8 cellular contexts compared by ENCODE assay signal in the genomic region with DNA sequence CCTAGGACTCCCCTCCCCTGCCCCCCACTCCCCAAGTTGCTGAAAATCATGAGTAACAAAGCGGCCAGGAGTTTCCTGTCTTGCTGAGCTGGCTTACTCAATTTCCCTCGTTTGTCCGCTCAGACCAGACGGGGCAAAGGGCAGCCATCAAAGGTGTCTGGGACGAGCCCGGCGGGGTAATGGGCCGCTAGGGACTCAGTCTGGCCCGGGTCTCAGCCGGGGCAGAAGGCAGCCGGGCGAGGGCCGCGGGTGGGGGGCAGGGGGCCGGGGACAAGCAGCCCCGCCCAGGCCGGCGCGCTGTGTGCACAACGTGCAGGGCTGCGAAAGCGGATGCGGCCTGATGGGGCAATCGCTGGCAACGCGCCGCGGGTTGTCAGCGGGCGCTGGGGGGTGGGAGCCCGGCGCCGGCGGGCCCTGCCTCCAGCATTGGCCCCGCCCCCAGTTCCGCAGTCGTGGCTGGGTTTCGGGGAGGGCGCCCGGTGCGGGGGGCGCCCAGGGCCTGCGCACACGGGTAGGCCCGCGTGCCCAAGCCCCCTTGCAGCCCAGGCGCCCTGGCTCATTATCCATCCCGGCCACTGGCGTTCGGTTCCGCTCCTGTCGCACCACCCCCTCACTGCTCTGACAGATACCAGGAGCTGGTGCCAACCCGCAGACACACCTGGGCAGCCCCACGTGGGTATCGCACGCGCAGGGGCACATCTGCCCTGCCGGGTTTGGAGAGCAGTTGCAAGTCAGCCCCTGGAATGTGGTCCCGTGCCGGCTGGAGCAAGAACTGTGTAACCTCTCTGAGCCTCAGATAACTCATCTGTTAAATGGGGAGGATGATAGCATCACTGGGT. TPM values are rescaled to one million over a fixed set of nuclear protein-coding genes. Genes with fewer than 3 reads are reported as not detected.
A peak's percentile ranks its signal among the peaks of the same experiment; 100 is the strongest.
DNase-seq lines count a peak whose midpoint lies in the region; ATAC-seq and TF ChIP-seq lines count a peak whose summit lies in the region.

No MANE protein-coding gene starts in this region.

- CTCF ChIA-PET in Panc1 (lab: Charles Lee): interaction anchor here (0.7 to 1.2 kb wide), 3 partner anchors 36 to 41 kb away, joined by 4 read pairs; no protein-coding TSS in a partner anchor

- intact Hi-C loops in Panc1 (cut with micrococcal nuclease; ENCODE audit: unreplicated experiment): no loop called here
- intact Hi-C loops in activated T-helper 2 cell treated with anti-CD3 and anti-CD28 coated beads, Interferon-gamma antibody, Interleukin-2, Interleukin-4, amounts not matched to agents 10 μg/mL and 5 μg/mL and 100 μg/mL, durations not matched to agents 14 hours and 24 hours and 36 hours (cut with micrococcal nuclease): loop anchor here (1.0 kb wide), 7 partner anchors 12 to 58 kb away; partner anchors contain the start of gene DDIT4

- DNase-seq in COR-L47 (lab: John Stamatoyannopoulos, UW) (peak; percentile 63), HS-5 (ENCODE audit: low read depth) (peak; percentile 60), Panc1 (ENCODE audit: low read depth, low spot score) (no peak), fibroblast of pulmonary artery (ENCODE audit: low read depth) (peak; percentile 96), nephron progenitor cell (peak; percentile 80)
- peak; percentile 82 for DNase-seq in activated T-helper 2 cell treated with anti-CD3 and anti-CD28 coated beads, Interferon-gamma antibody, Interleukin-2, Interleukin-4, amounts not matched to agents 10 μg/mL and 5 μg/mL and 100 μg/mL, durations not matched to agents 14 hours and 24 hours and 36 hours (ENCODE audit: low spot score)
- peak; percentile 93 to 95 for DNase-seq in stimulated activated naive CD8-positive, alpha-beta T cell treated with anti-CD3 and anti-CD28 coated beads, Interleukin-15, amount 100 ng/mL, for 72 hours

- H3K9me3 Mint-ChIP-seq in activated T-helper 2 cell treated with anti-CD3 and anti-CD28 coated beads, Interferon-gamma antibody, Interleukin-2, Interleukin-4, amounts not matched to agents 10 μg/mL and 5 μg/mL and 100 μg/mL, durations not matched to agents 14 hours and 24 hours and 36 hours: no peaks in the 10 kb centered on the region
- H3K9me3 Mint-ChIP-seq in nephron progenitor cell: no peaks in the 10 kb centered on the region
- no peaks in the 10 kb centered on the region for H3K9me3 Mint-ChIP-seq in stimulated activated naive CD8-positive, alpha-beta T cell treated with anti-CD3 and anti-CD28 coated beads, Interleukin-15, amount 100 ng/mL, for 72 hours

- ATAC-seq in GM19468 (IDR thresholded peaks at IDR 0.05; ENCODE audit: extremely low read depth, unreplicated experiment) (peak; percentile 66), Panc1 (peak; percentile 74)
- peak; percentile 70 for ATAC-seq in stimulated activated naive CD8-positive, alpha-beta T cell treated with anti-CD3 and anti-CD28 coated beads, Interleukin-15, amount 100 ng/mL, for 72 hours

- H3K9me3 ChIP-seq in Panc1 (ENCODE audit: control insufficient read depth, insufficient read depth, low read depth, low read length): no peaks in the 10 kb centered on the region

- peaks cover 68% of the 10 kb centered on the region for H3K4me1 Mint-ChIP-seq in activated T-helper 2 cell treated with anti-CD3 and anti-CD28 coated beads, Interferon-gamma antibody, Interleukin-2, Interleukin-4, amounts not matched to agents 10 μg/mL and 5 μg/mL and 100 μg/mL, durations not matched to agents 14 hours and 24 hours and 36 hours (ENCODE audit: low read depth)
- H3K4me1 Mint-ChIP-seq in nephron progenitor cell: peaks cover 82% of the 10 kb centered on the region
- H3K4me1 Mint-ChIP-seq in stimulated activated naive CD8-positive, alpha-beta T cell treated with anti-CD3 and anti-CD28 coated beads, Interleukin-15, amount 100 ng/mL, for 72 hours: peaks cover 92% of the 10 kb centered on the region

- TF ChIP-seq CTCF in Panc1 (IDR thresholded peaks at IDR 0.05) (no peak), fibroblast of pulmonary artery (IDR thresholded peaks at IDR 0.05; ENCODE audit: low read length, missing control alignments) (no peak), nephron progenitor cell (IDR thresholded peaks at IDR 0.05) (no peak)

- H3K27ac ChIP-seq in Panc1 (ENCODE audit: low read length): peak overlapping the region; percentile 89

- no peaks in the 10 kb centered on the region for H3K27me3 Mint-ChIP-seq in activated T-helper 2 cell treated with anti-CD3 and anti-CD28 coated beads, Interferon-gamma antibody, Interleukin-2, Interleukin-4, amounts not matched to agents 10 μg/mL and 5 μg/mL and 100 μg/mL, durations not matched to agents 14 hours and 24 hours and 36 hours (ENCODE audit: low read depth)
- H3K27me3 Mint-ChIP-seq in nephron progenitor cell (ENCODE audit: low read depth, poor library complexity): peaks cover 8% of the 10 kb centered on the region
- H3K27me3 Mint-ChIP-seq in stimulated activated naive CD8-positive, alpha-beta T cell treated with anti-CD3 and anti-CD28 coated beads, Interleukin-15, amount 100 ng/mL, for 72 hours: no peaks in the 10 kb centered on the region

- H3K4me3 ChIP-seq in Panc1 (ENCODE audit: low read depth in 2 of 2, low read length in 2 of 2) (peak overlapping the region; percentile 15 to 22; a peak in 3 of 4 replicates), fibroblast of pulmonary artery (replicated peaks; ENCODE audit: low read depth, low read length) (peak overlapping the region; percentile 22)

- H3K36me3 Mint-ChIP-seq in activated T-helper 2 cell treated with anti-CD3 and anti-CD28 coated beads, Interferon-gamma antibody, Interleukin-2, Interleukin-4, amounts not matched to agents 10 μg/mL and 5 μg/mL and 100 μg/mL, durations not matched to agents 14 hours and 24 hours and 36 hours (ENCODE audit: low read depth): no peaks in the 10 kb centered on the region
- no peaks in the 10 kb centered on the region for H3K36me3 Mint-ChIP-seq in nephron progenitor cell (ENCODE audit: low read depth)

- in situ Hi-C loops in Panc1 (cut with HindIII; ENCODE audit: low pct_unique_long_range_greater_than_20kb, low sequenced_read_pairs): loop anchor here (25.0 kb wide), 1 partner anchor 357 kb away; the partner anchor contains the start of gene CHST3

- BruUV-seq in Panc1 (replicated peaks; lab: Mats Ljungman, UMichigan): no TSS peak

- peaks cover 92% of the 10 kb centered on the region for H3K4me1 ChIP-seq in Panc1 (ENCODE audit: control insufficient read depth, insufficient read depth, low read length)

- POLR2A ChIA-PET in Panc1 (lab: Charles Lee): no interaction called here

- H3K27me3 ChIP-seq in Panc1 (ENCODE audit: control insufficient read depth, insufficient read depth, low read length): no peaks in the 10 kb centered on the region

- no peaks in the 10 kb centered on the region for H3K36me3 ChIP-seq in Panc1 (ENCODE audit: control insufficient read depth, insufficient read depth, low read length)

- H3K27ac Mint-ChIP-seq in activated T-helper 2 cell treated with anti-CD3 and anti-CD28 coated beads, Interferon-gamma antibody, Interleukin-2, Interleukin-4, amounts not matched to agents 10 μg/mL and 5 μg/mL and 100 μg/mL, durations not matched to agents 14 hours and 24 hours and 36 hours: peak overlapping the region; percentile 99
- peak overlapping the region; percentile 96 for H3K27ac Mint-ChIP-seq in nephron progenitor cell
- peak overlapping the region; percentile 100 for H3K27ac Mint-ChIP-seq in stimulated activated naive CD8-positive, alpha-beta T cell treated with anti-CD3 and anti-CD28 coated beads, Interleukin-15, amount 100 ng/mL, for 72 hours

- peak overlapping the region; percentile 81 for H3K4me3 Mint-ChIP-seq in activated T-helper 2 cell treated with anti-CD3 and anti-CD28 coated beads, Interferon-gamma antibody, Interleukin-2, Interleukin-4, amounts not matched to agents 10 μg/mL and 5 μg/mL and 100 μg/mL, durations not matched to agents 14 hours and 24 hours and 36 hours (ENCODE audit: low read depth)
- peak overlapping the region; percentile 44 for H3K4me3 Mint-ChIP-seq in nephron progenitor cell
- H3K4me3 Mint-ChIP-seq in stimulated activated naive CD8-positive, alpha-beta T cell treated with anti-CD3 and anti-CD28 coated beads, Interleukin-15, amount 100 ng/mL, for 72 hours: peak overlapping the region; percentile 90 to 93

RNA-seq across cellular contexts. Expression of gene DNAJB12, which starts 35.1 kb away (rescaled TPM):
- 51.0 TPM for total RNA-seq in Panc1 (2021; ENCODE audit: unreplicated experiment)
- 46.8 TPM for polyA plus RNA-seq in Panc1 (2012; ENCODE audit: insufficient read length)
- 27.6 and 34.0 TPM in 2 replicates for total RNA-seq in activated T-helper 2 cell treated with anti-CD3 and anti-CD28 coated beads, Interferon-gamma antibody, Interleukin-2, Interleukin-4, amounts not matched to agents 10 μg/mL and 5 μg/mL and 100 μg/mL, durations not matched to agents 14 hours and 24 hours and 36 hours

RNA-seq across cellular contexts. Expression of gene DDIT4, which starts 45.9 kb away (rescaled TPM):
- total RNA-seq in Panc1 (2021; ENCODE audit: unreplicated experiment): 157 TPM
- polyA plus RNA-seq in Panc1 (2012; ENCODE audit: insufficient read length): 344 TPM
- total RNA-seq in activated T-helper 2 cell treated with anti-CD3 and anti-CD28 coated beads, Interferon-gamma antibody, Interleukin-2, Interleukin-4, amounts not matched to agents 10 μg/mL and 5 μg/mL and 100 μg/mL, durations not matched to agents 14 hours and 24 hours and 36 hours: 543 and 569 TPM in 2 replicates
